13 cellular contexts compared by ENCODE assay signal in the genomic region with DNA sequence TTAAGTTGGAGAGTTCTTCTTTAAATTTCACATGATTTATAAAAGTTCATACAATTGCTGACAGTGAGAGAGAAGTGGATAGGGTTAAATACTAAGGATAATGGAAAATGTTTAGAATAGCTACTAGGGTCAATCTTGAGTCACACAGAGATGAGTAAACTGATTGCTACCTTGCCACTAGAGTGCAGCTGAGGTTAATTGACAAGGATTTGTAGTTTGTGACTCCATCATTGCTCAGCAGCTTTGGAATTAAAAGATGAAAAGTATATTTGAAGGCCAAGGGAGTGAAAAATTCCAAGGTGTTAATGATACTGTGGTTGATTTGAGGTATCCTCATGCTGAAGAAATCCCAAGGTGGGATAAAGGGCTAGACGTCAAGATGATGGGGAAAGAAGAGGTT.
A peak's percentile ranks its signal among the peaks of the same experiment; 100 is the strongest.
DNase-seq lines count a peak whose midpoint lies in the region; ATAC-seq and TF ChIP-seq lines count a peak whose summit lies in the region.
"Had no signal": no experiment of that assay in that cellular context is flagged by ENCODE, and none has a peak within 500 bp of the region (broad histone marks: within the 10 kb centered on the region; RNA-seq: fewer than 3 reads in every experiment).

No MANE protein-coding gene starts in this region.

- ATAC-seq in memory B cell (ENCODE audit: low read depth) (no peak), GM18868 (IDR thresholded peaks at IDR 0.05; ENCODE audit: unreplicated experiment) (no peak)
- ATAC-seq: activated CD8-positive, alpha-beta T cell treated with anti-CD3 and anti-CD28 coated beads for 36 hours had no signal

- TF ChIP-seq CTCF in neural progenitor cell (IDR thresholded peaks at IDR 0.05), result no peak

- no peak overlapping the region for H3K4me3 Mint-ChIP-seq in memory B cell
- H3K4me3 Mint-ChIP-seq in neural progenitor cell, result no peak overlapping the region
- H3K4me3 Mint-ChIP-seq: activated CD8-positive, alpha-beta T cell treated with anti-CD3 and anti-CD28 coated beads for 36 hours had no signal

- H3K27me3 Mint-ChIP-seq in memory B cell (no peaks in the 10 kb centered on the region), neural progenitor cell (ENCODE audit: insufficient read depth, low read depth) (no peaks in the 10 kb centered on the region)
- H3K27me3 Mint-ChIP-seq: activated CD8-positive, alpha-beta T cell treated with anti-CD3 and anti-CD28 coated beads for 36 hours had no signal

- H2AFZ ChIP-seq in neural progenitor cell (replicated peaks), result no peak overlapping the region

- H3K36me3 ChIP-seq in neural progenitor cell, result no peaks in the 10 kb centered on the region
- H3K36me3 ChIP-seq: Peyer's patch had no signal

- peak overlapping the region; percentile 18 for H3K27ac Mint-ChIP-seq in memory B cell
- H3K27ac Mint-ChIP-seq in neural progenitor cell, result no peak overlapping the region
- H3K27ac Mint-ChIP-seq: activated CD8-positive, alpha-beta T cell treated with anti-CD3 and anti-CD28 coated beads for 36 hours had no signal

- DNase-seq in AG20443 (ENCODE audit: low spot score) (peak; percentile 13), HS-5 (ENCODE audit: low read depth) (peak; percentile 48), astrocyte of the hippocampus (ENCODE audit: low read depth, low spot score) (peak; percentile 4), memory B cell (ENCODE audit: low spot score in 2 of 2) (no peak), islet precursor cell (no peak), OCI-M2 (lab: John Stamatoyannopoulos, UW; ENCODE audit: unreplicated experiment) (no peak), neural progenitor cell (ENCODE audit: low spot score) (no peak)
- DNase-seq: activated CD8-positive, alpha-beta T cell treated with anti-CD3 and anti-CD28 coated beads for 36 hours; COR-L47; NCI-H1092; Peyer's patch had no signal

- no peak overlapping the region for H3K4me2 ChIP-seq in neural progenitor cell

- H4K20me1 ChIP-seq in neural progenitor cell (ENCODE audit: low read depth), result no peaks in the 10 kb centered on the region

- H3K4me1 Mint-ChIP-seq in memory B cell (no peaks in the 10 kb centered on the region), neural progenitor cell (peaks cover 4% of the 10 kb centered on the region)

- H3K9me3 Mint-ChIP-seq in memory B cell (no peaks in the 10 kb centered on the region), neural progenitor cell (no peaks in the 10 kb centered on the region)
- H3K9me3 Mint-ChIP-seq: activated CD8-positive, alpha-beta T cell treated with anti-CD3 and anti-CD28 coated beads for 36 hours had no signal

- H3F3A ChIP-seq in neural progenitor cell (ENCODE audit: low read depth), result no peaks in the 10 kb centered on the region

- H3K9me3 ChIP-seq in neural progenitor cell (ENCODE audit: low read depth), result no peaks in the 10 kb centered on the region
- H3K9me3 ChIP-seq: Peyer's patch had no signal

- peaks cover 14% of the 10 kb centered on the region for H3K4me1 ChIP-seq in neural progenitor cell
- H3K4me1 ChIP-seq: Peyer's patch had no signal

- H3K9ac ChIP-seq in neural progenitor cell, result no peak overlapping the region

- no peaks in the 10 kb centered on the region for H3K27me3 ChIP-seq in neural progenitor cell
- H3K27me3 ChIP-seq: Peyer's patch had no signal

- H3K36me3 Mint-ChIP-seq in memory B cell (peaks cover 49% of the 10 kb centered on the region), neural progenitor cell (peaks cover 3% of the 10 kb centered on the region)

- H3K4me3 ChIP-seq in neural progenitor cell, result no peak overlapping the region
- H3K4me3 ChIP-seq: Peyer's patch had no signal

- H3K27ac ChIP-seq in neural progenitor cell, result no peak overlapping the region
- H3K27ac ChIP-seq: Peyer's patch, VCaP had no signal

- H3K79me2 ChIP-seq in neural progenitor cell (ENCODE audit: low read depth), result no peaks in the 10 kb centered on the region

Comparison
In these comparisons a context has a peak if more than half of its experiments do, and no peak if none do; other contexts are left out.
1. DNase-seq: peak in AG20443 (single experiment), HS-5 (single experiment) and astrocyte of the hippocampus (single experiment); none in memory B cell (0 of 2), islet precursor cell (single experiment), OCI-M2 (single experiment) and neural progenitor cell (single experiment).